Comparison of ENCODE assay signal across 8 cellular contexts in genomic region chr9:36258989-36259315, GRCh38. TPM values are rescaled to one million over a fixed set of nuclear protein-coding genes. Genes with fewer than 3 reads are reported as not detected.
A peak's percentile ranks its signal among the peaks of the same experiment; 100 is the strongest.
DNase-seq lines count a peak whose midpoint lies in the region; ATAC-seq and TF ChIP-seq lines count a peak whose summit lies in the region.

No MANE protein-coding gene starts in this region.

- in situ Hi-C loops in brain microvascular endothelial cell (cut with HindIII; ENCODE audit: low pct_ligation_motif_present, low sequenced_read_pairs): no loop called here

- H3K4ac ChIP-seq in mesendoderm (ENCODE audit: low read depth, low read length): no peak overlapping the region

- H3K9me3 ChIP-seq in heart right ventricle (no peaks in the 10 kb centered on the region), vagina (no peaks in the 10 kb centered on the region)

- intact Hi-C loops in heart right ventricle (cut with DNase I): loop anchor here in 6 of 10 donors (2.0 to 10.0 kb wide), 5 partner anchors 54 to 68 kb away; partner anchors contain the start of gene CLTA (in 2 of the 6)
- intact Hi-C loops in left ventricle myocardium superior (cut with micrococcal nuclease): loop anchor here (10.0 kb wide), 1 partner anchor 66 kb away; no protein-coding TSS in a partner anchor
- intact Hi-C loops in vagina (cut with DNase I): no loop called here

- H4K5ac ChIP-seq in mesendoderm (ENCODE audit: low read length): no peak overlapping the region

- ATAC-seq in heart right ventricle (no peak), left ventricle myocardium superior (no peak), GM21576 (IDR thresholded peaks at IDR 0.05; ENCODE audit: unreplicated experiment) (no peak), GM19328 (IDR thresholded peaks at IDR 0.05; ENCODE audit: unreplicated experiment) (no peak), GM18498 (IDR thresholded peaks at IDR 0.05; ENCODE audit: unreplicated experiment) (no peak)

- peak overlapping the region; percentile 61 for H3K9ac ChIP-seq in mesendoderm (ENCODE audit: low read length)

- H2BK5ac ChIP-seq in mesendoderm (ENCODE audit: low read length): no peak overlapping the region

- peak overlapping the region; percentile 87 for H3K56ac ChIP-seq in mesendoderm (ENCODE audit: low read length)

- 50 to 54% methylated on average over 7 of the region's 7 CpGs for WGBS in heart right ventricle, 2 donors
- no CpG with 5 or more reads among the region's 7 CpGs for WGBS in mesendoderm (ENCODE audit: extremely low coverage, insufficient coverage, low lambda C conversion rate)

- no peaks in the 10 kb centered on the region for H3K79me1 ChIP-seq in mesendoderm (ENCODE audit: low read length)

- peak in 1 of 2 donors; percentile 4 for DNase-seq in heart right ventricle
- no peak for DNase-seq in left ventricle myocardium superior
- no peak for DNase-seq in brain microvascular endothelial cell
- DNase-seq in mesendoderm: no peak
- DNase-seq in vagina (ENCODE audit: extremely low spot score in 2 of 2): peak in 1 of 2 donors; percentile 88

- H3K23ac ChIP-seq in mesendoderm (ENCODE audit: low read length): no peak overlapping the region

- no peak overlapping the region for H3K18ac ChIP-seq in mesendoderm (ENCODE audit: low read length)

- no peaks in the 10 kb centered on the region for H3K27me3 ChIP-seq in heart right ventricle
- no peaks in the 10 kb centered on the region for H3K27me3 ChIP-seq in brain microvascular endothelial cell (replicated peaks)
- H3K27me3 ChIP-seq in mesendoderm (ENCODE audit: insufficient read depth, low read length, poor library complexity): no peaks in the 10 kb centered on the region
- H3K27me3 ChIP-seq in vagina: no peaks in the 10 kb centered on the region

- H3K4me2 ChIP-seq in mesendoderm (ENCODE audit: low read length): peak overlapping the region; percentile 83

- no peak for TF ChIP-seq POLR2A in vagina (IDR thresholded peaks at IDR 0.05)

- no peak overlapping the region for H2BK15ac ChIP-seq in mesendoderm (replicated peaks; ENCODE audit: low read depth)

- no peak overlapping the region for H2BK120ac ChIP-seq in mesendoderm (ENCODE audit: low read depth, low read length)

- peak overlapping the region; percentile 66 to 99 (median 90) for H3K4me3 ChIP-seq in heart right ventricle
- peak overlapping the region; percentile 79 for H3K4me3 ChIP-seq in brain microvascular endothelial cell (ENCODE audit: low read depth, low read length)
- H3K4me3 ChIP-seq in mesendoderm (ENCODE audit: low read length): peak overlapping the region; percentile 78
- H3K4me3 ChIP-seq in vagina: peak overlapping the region; percentile 73 to 100

- H3K36me3 ChIP-seq in heart right ventricle: peaks cover 0 to 4% (median 0%) of the 10 kb centered on the region in 9 donors
- no peaks in the 10 kb centered on the region for H3K36me3 ChIP-seq in brain microvascular endothelial cell (replicated peaks)
- H3K36me3 ChIP-seq in mesendoderm (ENCODE audit: control insufficient read depth, insufficient read depth, low read length): no peaks in the 10 kb centered on the region
- no peaks in the 10 kb centered on the region for H3K36me3 ChIP-seq in vagina

- no peak overlapping the region for H2AK5ac ChIP-seq in mesendoderm (ENCODE audit: low read length)

- H3K79me2 ChIP-seq in mesendoderm (ENCODE audit: control insufficient read depth, insufficient read depth, low read length): no peaks in the 10 kb centered on the region

- H4K8ac ChIP-seq in mesendoderm (ENCODE audit: low read depth, low read length): no peak overlapping the region

- peak overlapping the region; percentile 87 to 99 (median 98) for H3K27ac ChIP-seq in heart right ventricle
- H3K27ac ChIP-seq in brain microvascular endothelial cell: peak overlapping the region; percentile 84
- no peak overlapping the region for H3K27ac ChIP-seq in mesendoderm (ENCODE audit: low read depth, low read length)
- peak overlapping the region; percentile 96 for H3K27ac ChIP-seq in vagina

- H3K4me1 ChIP-seq in heart right ventricle (peaks cover 0 to 18% (median 11%) of the 10 kb centered on the region in 9 donors), mesendoderm (ENCODE audit: control insufficient read depth, low read depth, low read length) (no peaks in the 10 kb centered on the region), vagina (peaks cover 27% of the 10 kb centered on the region)

- TF ChIP-seq CTCF in heart right ventricle (IDR thresholded peaks at IDR 0.05) (no peak), brain microvascular endothelial cell (IDR thresholded peaks at IDR 0.05; ENCODE audit: low read depth, low read length, missing control alignments) (no peak), vagina (IDR thresholded peaks at IDR 0.05) (no peak)

RNA-seq across cellular contexts. Expression of gene GNE, which starts 0.7 kb away (rescaled TPM):
- total RNA-seq in heart right ventricle (10 to 100 TPM; 10.1 to 14.9 (median 12.5) TPM), left ventricle myocardium superior (12.3 TPM), vagina (16.0 TPM)
- 1 to 10 TPM; 4.0 to 7.6 TPM for polyA plus RNA-seq in heart right ventricle
- polyA plus RNA-seq in mesendoderm (2013, experiment 1 of 2): 5.0 TPM
- 4.9 TPM for polyA plus RNA-seq in mesendoderm (2013, experiment 2 of 2)
